In the genomic region with DNA sequence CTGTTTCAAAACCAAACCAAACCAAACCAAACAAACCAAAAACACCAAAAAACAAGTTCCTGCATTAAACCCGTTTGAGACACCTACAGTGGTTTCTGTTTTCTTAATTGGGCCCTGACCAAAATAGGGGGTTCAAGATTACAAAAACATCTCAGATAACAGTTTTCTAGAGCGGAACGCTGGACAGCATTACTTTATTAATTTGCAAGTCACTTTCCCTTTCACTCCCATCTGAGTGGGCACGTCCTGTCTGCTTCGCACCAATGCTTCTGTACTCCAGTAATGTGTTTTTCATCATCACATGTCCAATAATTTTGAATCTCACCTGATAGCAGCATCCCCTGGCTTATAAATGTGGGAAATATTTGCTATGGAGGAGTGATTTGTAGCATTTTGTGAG, we compare ENCODE assay signal across 34 cellular contexts. TPM values are rescaled to one million over a fixed set of nuclear protein-coding genes. Genes with fewer than 3 reads are reported as not detected.
"Had no signal": no experiment of that assay in that cellular context is flagged by ENCODE, and none has a peak within 500 bp of the region (broad histone marks: within the 10 kb centered on the region; RNA-seq: fewer than 3 reads in every experiment).

No MANE protein-coding gene starts in this region.

- ATAC-seq: activated CD8-positive, alpha-beta T cell treated with anti-CD3 and anti-CD28 coated beads for 36 hours; activated naive CD4-positive, alpha-beta T cell treated with anti-CD3 and anti-CD28 coated beads, Interleukin-2, amount 50 U/mL, for 72 hours; activated T-cell treated with anti-CD3 and anti-CD28 coated beads, Interleukin-2, amount 50 U/mL, for 72 hours; activated T-helper 17 cell treated with anti-CD3 and anti-CD28 coated beads, Interleukin-2, amount 50 U/mL, for 72 hours; body of pancreas; Right ventricle myocardium inferior had no signal

- H3K9me3 ChIP-seq: adrenal gland, body of pancreas had no signal

- H3K36me3 Mint-ChIP-seq: activated naive CD4-positive, alpha-beta T cell treated with anti-CD3 and anti-CD28 coated beads, Interleukin-2, amount 50 U/mL, for 72 hours had no signal

- H3K4me1 Mint-ChIP-seq: activated T-helper 17 cell treated with anti-CD3 and anti-CD28 coated beads, Interleukin-2, amount 50 U/mL, for 72 hours had no signal

- H3K36me3 ChIP-seq: adrenal gland, MG63, WERI-Rb-1 had no signal

- H3K27ac ChIP-seq: adrenal gland, body of pancreas, PC-9, RWPE1, WERI-Rb-1 had no signal

- H3K27me3 Mint-ChIP-seq: activated CD4-positive, alpha-beta T cell treated with anti-CD3 and anti-CD28 coated beads, Interleukin-2, amount 10 ng/mL, durations not matched to agents 24 days and 14 days; activated CD8-positive, alpha-beta T cell treated with anti-CD3 and anti-CD28 coated beads for 36 hours; activated T-helper 17 cell treated with anti-CD3 and anti-CD28 coated beads, Interleukin-2, amount 50 U/mL, for 72 hours had no signal

- H3K27ac Mint-ChIP-seq: activated CD4-positive, alpha-beta T cell treated with anti-CD3 and anti-CD28 coated beads, Interleukin-2, amount 10 ng/mL, durations not matched to agents 24 days and 14 days; activated CD8-positive, alpha-beta T cell treated with anti-CD3 and anti-CD28 coated beads for 36 hours; activated T-cell treated with anti-CD3 and anti-CD28 coated beads, Interleukin-2, amount 50 U/mL, for 72 hours; activated T-helper 17 cell treated with anti-CD3 and anti-CD28 coated beads, Interleukin-2, amount 50 U/mL, for 72 hours had no signal

- H3K9me3 Mint-ChIP-seq: activated CD4-positive, alpha-beta T cell treated with anti-CD3 and anti-CD28 coated beads, Interleukin-2, amount 10 ng/mL, durations not matched to agents 24 days and 14 days; activated CD8-positive, alpha-beta T cell treated with anti-CD3 and anti-CD28 coated beads for 36 hours; activated naive CD4-positive, alpha-beta T cell treated with anti-CD3 and anti-CD28 coated beads, Interleukin-2, amount 50 U/mL, for 72 hours; activated T-cell treated with anti-CD3 and anti-CD28 coated beads, Interleukin-2, amount 50 U/mL, for 72 hours; activated T-helper 17 cell treated with anti-CD3 and anti-CD28 coated beads, Interleukin-2, amount 50 U/mL, for 72 hours had no signal

- H3K4me3 Mint-ChIP-seq: activated CD4-positive, alpha-beta T cell treated with anti-CD3 and anti-CD28 coated beads, Interleukin-2, amount 10 ng/mL, durations not matched to agents 24 days and 14 days; activated CD8-positive, alpha-beta T cell treated with anti-CD3 and anti-CD28 coated beads for 36 hours; activated T-cell treated with anti-CD3 and anti-CD28 coated beads, Interleukin-2, amount 50 U/mL, for 72 hours; activated T-helper 17 cell treated with anti-CD3 and anti-CD28 coated beads, Interleukin-2, amount 50 U/mL, for 72 hours had no signal

- DNase-seq: activated CD4-positive, alpha-beta T cell treated with anti-CD3 and anti-CD28 coated beads for 1 hour; activated CD4-positive, alpha-beta T cell treated with anti-CD3 and anti-CD28 coated beads, Interleukin-2, amount 10 ng/mL, durations not matched to agents 24 days and 14 days; activated CD4-positive, alpha-beta T cell treated with anti-CD3 and anti-CD28 coated beads, Interleukin-2, amount 50 U/mL, for 4 hours; activated CD4-positive, CD25-positive, alpha-beta regulatory T cell; activated CD8-positive, alpha-beta T cell treated with anti-CD3 and anti-CD28 coated beads for 36 hours; activated effector memory CD4-positive, alpha-beta T cell treated with anti-CD3 and anti-CD28 coated beads, Interleukin-2, amount 50 U/mL, for 16 hours; activated naive CD4-positive, alpha-beta T cell; activated T-cell treated with anti-CD3 and anti-CD28 coated beads, Interleukin-2, amount 50 U/mL, for 1 hour; activated T-cell treated with anti-CD3 and anti-CD28 coated beads, Interleukin-2, amount 50 U/mL, for 72 hours; adrenal gland; body of pancreas; caudate nucleus; cerebellar nuclear complex; MG63; NCI-H1048; NCI-H1105 treated with DMSO at 0.1 percent for 48 hours; NCI-H1436 treated with DMSO at 0.1 percent for 48 hours; NCI-H1694 treated with DMSO at 0.1 percent for 48 hours; NCI-H2029 treated with DMSO at 0.1 percent for 48 hours; NCI-H2107; NCI-H2171; NCI-H510A; NCI-H526; NCI-H748 treated with DMSO at 0.1 percent for 48 hours; PC-9; SW 1271; T-helper 1 cell; T1000; WERI-Rb-1 had no signal

- H3K4me1 ChIP-seq: adrenal gland had no signal

- H3K27me3 ChIP-seq: adrenal gland, body of pancreas, MG63 had no signal

- H3K4me3 ChIP-seq: adrenal gland, body of pancreas, MG63, PC-9 had no signal

RNA-seq across cellular contexts. Expression of a gene that starts 11.7 kb away (rescaled TPM):
- total RNA-seq: OCI-LY7 had no signal
